8 cellular contexts compared by ENCODE assay signal in genomic region chr2:10410001-10410671, GRCh38. TPM values are rescaled to one million over a fixed set of nuclear protein-coding genes. Genes with fewer than 3 reads are reported as not detected.
A peak's percentile ranks its signal among the peaks of the same experiment; 100 is the strongest.
DNase-seq lines count a peak whose midpoint lies in the region; ATAC-seq, FAIRE-seq and TF ChIP-seq lines count a peak whose summit lies in the region.

No MANE protein-coding gene starts in this region.

- H3K4me1 ChIP-seq in gastroesophageal sphincter: peaks cover 0 to 53% (median 7%) of the 10 kb centered on the region in 3 donors

- H3K27me3 ChIP-seq in gastroesophageal sphincter: no peaks in the 10 kb centered on the region

- WGBS in gastroesophageal sphincter (ENCODE audit: low coverage in 1 of 2), 2 donors: 77% methylated on average over 5 to 8 of the region's 13 CpGs

- no peaks in the 10 kb centered on the region for H3K36me3 ChIP-seq in gastroesophageal sphincter

- peaks cover 5% of the 10 kb centered on the region for H3K9me3 Mint-ChIP-seq in dendritic cell treated with granulocyte-macrophage colony-stimulating factor and Interleukin-4, amounts not matched to agents 40 ng/mL and 50 ng/mL, for 4 days

- H3K36me3 Mint-ChIP-seq in dendritic cell treated with granulocyte-macrophage colony-stimulating factor and Interleukin-4, amounts not matched to agents 40 ng/mL and 50 ng/mL, for 4 days (ENCODE audit: low read depth): peaks cover 44% of the 10 kb centered on the region

- H3K4me3 Mint-ChIP-seq in dendritic cell treated with granulocyte-macrophage colony-stimulating factor and Interleukin-4, amounts not matched to agents 40 ng/mL and 50 ng/mL, for 4 days: peak overlapping the region; percentile 10

- intact Hi-C loops in dendritic cell treated with granulocyte-macrophage colony-stimulating factor and Interleukin-4, amounts not matched to agents 40 ng/mL and 50 ng/mL, for 4 days (cut with micrococcal nuclease): loop anchor here (1.0 kb wide), 2 partner anchors 22 to 140 kb away; no protein-coding TSS in a partner anchor

- no peak overlapping the region for H3K27ac ChIP-seq in gastroesophageal sphincter

- H3K27me3 Mint-ChIP-seq in dendritic cell treated with granulocyte-macrophage colony-stimulating factor and Interleukin-4, amounts not matched to agents 40 ng/mL and 50 ng/mL, for 4 days: peaks cover 11% of the 10 kb centered on the region

- peaks cover 76% of the 10 kb centered on the region for H3K4me1 Mint-ChIP-seq in dendritic cell treated with granulocyte-macrophage colony-stimulating factor and Interleukin-4, amounts not matched to agents 40 ng/mL and 50 ng/mL, for 4 days (ENCODE audit: low read depth)

- H3K27ac Mint-ChIP-seq in dendritic cell treated with granulocyte-macrophage colony-stimulating factor and Interleukin-4, amounts not matched to agents 40 ng/mL and 50 ng/mL, for 4 days: peak overlapping the region; percentile 67

- no peak for TF ChIP-seq CTCF in gastroesophageal sphincter (IDR thresholded peaks at IDR 0.05)

- TF ChIP-seq EP300 in gastroesophageal sphincter (IDR thresholded peaks at IDR 0.05): no peak

- H3K4me3 ChIP-seq in gastroesophageal sphincter: no peak overlapping the region

- no peak for FAIRE-seq in HTR-8/SVneo (lab: Jason Lieb, UNC)

- ATAC-seq in GM18505 (IDR thresholded peaks at IDR 0.05; ENCODE audit: unreplicated experiment) (peak; percentile 59), GM21723 (IDR thresholded peaks at IDR 0.05; ENCODE audit: unreplicated experiment) (peak; percentile 64), gastroesophageal sphincter (no peak)

- TF ChIP-seq POLR2A in GM18505 (IDR thresholded peaks at IDR 0.05; ENCODE audit: borderline replicate concordance, extremely low read depth, insufficient read depth, insufficient read length) (no peak), gastroesophageal sphincter (IDR thresholded peaks at IDR 0.05) (no peak)

- DNase-seq in Kasumi-1 (lab: John Stamatoyannopoulos, UW) (peak; percentile 76 to 81), EL (no peak), SW 1271 (lab: John Stamatoyannopoulos, UW) (no peak), HTR-8/SVneo (ENCODE audit: insufficient read length, low spot score) (no peak)

- no peaks in the 10 kb centered on the region for H3K9me3 ChIP-seq in gastroesophageal sphincter

RNA-seq across cellular contexts. Expression of gene ODC1, which starts 38.0 kb away (rescaled TPM):
- 100 to 1,000 TPM; 105 to 199 (median 137) TPM for total RNA-seq in gastroesophageal sphincter

Comparison
In these comparisons a context has a peak if more than half of its experiments do, and no peak if none do; other contexts are left out.
1. DNase-seq: peak in Kasumi-1 (2 of 2); none in EL (single experiment), SW 1271 (0 of 2) and HTR-8/SVneo (single experiment).